11 cellular contexts compared by ENCODE assay signal in the genomic region with DNA sequence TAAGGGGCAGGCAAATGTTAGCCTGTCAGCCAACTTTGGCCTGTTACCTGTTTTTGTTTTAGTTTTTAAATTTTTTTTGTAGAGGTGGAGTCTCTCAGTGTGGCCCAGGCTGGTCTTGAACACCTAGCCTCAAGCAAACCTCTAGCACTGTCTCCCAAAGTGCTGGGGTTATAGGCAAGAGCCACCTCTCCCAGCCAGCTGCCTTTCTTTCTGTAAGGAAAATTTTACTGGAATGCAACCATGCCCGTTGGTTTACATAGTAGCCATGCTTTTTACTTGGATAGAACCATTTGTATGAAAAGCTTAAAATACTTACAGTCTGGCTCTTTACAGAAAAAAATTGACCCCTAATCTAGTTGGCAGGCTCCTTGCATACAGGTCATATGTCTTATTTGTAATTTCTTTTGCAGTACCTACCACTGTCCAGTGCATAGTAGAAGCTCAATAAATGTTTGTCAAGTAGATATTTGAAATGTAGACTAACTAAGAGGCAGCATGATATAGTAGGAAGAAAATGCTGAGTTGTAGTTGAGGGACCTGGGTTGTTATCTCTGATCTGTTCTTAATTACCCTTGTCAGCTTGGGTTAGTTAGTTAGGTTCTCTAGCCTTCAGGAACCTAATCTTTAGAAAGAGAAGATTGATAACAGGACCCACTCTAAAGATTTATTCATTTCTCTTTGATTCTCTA. TPM values are rescaled to one million over a fixed set of nuclear protein-coding genes. Genes with fewer than 3 reads are reported as not detected.
DNase-seq lines count a peak whose midpoint lies in the region; ATAC-seq and TF ChIP-seq lines count a peak whose summit lies in the region.
"Had no signal": no experiment of that assay in that cellular context is flagged by ENCODE, and none has a peak within 500 bp of the region (broad histone marks: within the 10 kb centered on the region; RNA-seq: fewer than 3 reads in every experiment).

No MANE protein-coding gene starts in this region.

- no peaks in the 10 kb centered on the region for H3K27me3 Mint-ChIP-seq in naive thymus-derived CD8-positive, alpha-beta T cell
- peaks cover 6% of the 10 kb centered on the region for H3K27me3 Mint-ChIP-seq in endothelial cell (ENCODE audit: unreplicated experiment)

- POLR2A ChIA-PET in HEK293 (lab: Yijun Ruan, JAX), result interaction anchor here (0.7 to 4.6 kb wide), 3 partner anchors 17 to 66 kb away, joined by 3 to 17 read pairs (median 3); partner anchors contain the start of gene SLC35E3
- POLR2A ChIA-PET in naive thymus-derived CD8-positive, alpha-beta T cell (lab: Charles Lee), result interaction anchor here (1.1 kb wide), 1 partner anchor 9 kb away, joined by 5 read pairs; no protein-coding TSS in a partner anchor

- H3K4me2 ChIP-seq in BLaER1, result peak overlapping the region; percentile 87

- H3K4me1 ChIP-seq in BLaER1 (peaks cover 38% of the 10 kb centered on the region), HEK293 (ENCODE audit: control insufficient read depth, insufficient read depth, low read length) (0 out of 2 replicates have a peak, but pooled peaks cover 11% of the 10 kb centered on the region)

- peaks cover 81% of the 10 kb centered on the region for H4K20me1 ChIP-seq in BLaER1

- DNase-seq in astrocyte of the cerebellum (ENCODE audit: low read depth) (no peak), endothelial cell (ENCODE audit: low spot score) (no peak)
- no peak for DNase-seq in naive thymus-derived CD8-positive, alpha-beta T cell
- DNase-seq: DMS79 treated with DMSO at 0.1 percent for 48 hours; left colon; stimulated activated CD4-positive, alpha-beta T cell treated with anti-CD3 and anti-CD28 coated beads, Interleukin-12 subunit alpha, Interleukin-12 subunit beta, amount 100 ng/mL, for 4 hours had no signal

- peaks cover 5 to 72% (median 9%) of the 10 kb centered on the region in 3 donors for H3K36me3 Mint-ChIP-seq in naive thymus-derived CD8-positive, alpha-beta T cell
- peaks cover 18% of the 10 kb centered on the region for H3K36me3 Mint-ChIP-seq in endothelial cell (ENCODE audit: low read depth, unreplicated experiment)

- H3K27ac Mint-ChIP-seq in naive thymus-derived CD8-positive, alpha-beta T cell, result peak overlapping the region in 9 of 10 donors; percentile 1 to 66 (median 49)
- H3K27ac Mint-ChIP-seq in endothelial cell (ENCODE audit: unreplicated experiment), result no peak overlapping the region

- H3K4me1 Mint-ChIP-seq in naive thymus-derived CD8-positive, alpha-beta T cell, result peaks cover 11 to 63% (median 41%) of the 10 kb centered on the region in 4 donors
- H3K4me1 Mint-ChIP-seq in endothelial cell (ENCODE audit: unreplicated experiment), result peaks cover 20% of the 10 kb centered on the region

- in situ Hi-C loops in astrocyte of the cerebellum (cut with HindIII; ENCODE audit: low sequenced_read_pairs), result no loop called here

- no peaks in the 10 kb centered on the region for H3K27me3 ChIP-seq in BLaER1

- CTCF ChIA-PET in HEK293 (lab: Yijun Ruan, JAX), result interaction anchor here (0.6 to 1.9 kb wide), 6 partner anchors 17 to 517 kb away, joined by 3 to 7 read pairs (median 3); no protein-coding TSS in a partner anchor

- H3K9me3 ChIP-seq in BLaER1 (0 out of 2 replicates have a peak, but pooled peaks cover 5% of the 10 kb centered on the region), HEK293 (ENCODE audit: control insufficient read depth, insufficient read depth, low read depth, low read length) (no peaks in the 10 kb centered on the region)

- H3K4me3 ChIP-seq in BLaER1 (peak overlapping the region; percentile 85), HEK293 (ENCODE audit: low read depth, low read length) (peak overlapping the region; percentile 97), astrocyte of the cerebellum (ENCODE audit: low read depth, low read length) (peak overlapping the region; percentile 3)

- H3K36me3 ChIP-seq in BLaER1 (peaks cover 80% of the 10 kb centered on the region), HEK293 (ENCODE audit: control insufficient read depth in 2 of 2, insufficient read depth in 1 of 2, low read length in 2 of 2) (peaks cover 77 to 81% of the 10 kb centered on the region in 2 experiments)

- H3K27ac ChIP-seq in BLaER1 (peak overlapping the region; percentile 100), HEK293 (ENCODE audit: extremely low read depth, low read depth, low read length) (peak overlapping the region; percentile 34; the same call in 1 of the 2 replicates)

- H3K9me3 Mint-ChIP-seq in naive thymus-derived CD8-positive, alpha-beta T cell, result no peaks in the 10 kb centered on the region
- H3K9me3 Mint-ChIP-seq in endothelial cell (ENCODE audit: unreplicated experiment), result no peaks in the 10 kb centered on the region

- H3K4me3 Mint-ChIP-seq in naive thymus-derived CD8-positive, alpha-beta T cell, result peak overlapping the region in 4 of 10 donors; percentile 12 to 34 (median 26)
- H3K4me3 Mint-ChIP-seq in endothelial cell (ENCODE audit: unreplicated experiment), result no peak overlapping the region

- peak overlapping the region; percentile 100 for H3K9ac ChIP-seq in BLaER1

- TF ChIP-seq CTCF in HEK293 (tag by site-specific recombination; IDR thresholded peaks at IDR 0.05) (no peak), astrocyte of the cerebellum (IDR thresholded peaks at IDR 0.05; ENCODE audit: low read depth, low read length, missing control alignments) (no peak), endothelial cell (IDR thresholded peaks at IDR 0.05; ENCODE audit: unreplicated experiment) (no peak)

- ATAC-seq in naive thymus-derived CD8-positive, alpha-beta T cell, result no peak
- ATAC-seq in HG03139 (IDR thresholded peaks at IDR 0.05; ENCODE audit: unreplicated experiment) (no peak), GM19351 (IDR thresholded peaks at IDR 0.05; ENCODE audit: unreplicated experiment) (no peak), GM21367 (IDR thresholded peaks at IDR 0.05; ENCODE audit: unreplicated experiment) (no peak)
- ATAC-seq: left colon had no signal

TF ChIP-seq in HEK293, 187 proteins besides CTCF, POLR2A, EP300 and RAD21:
- TF ChIP-seq ZNF239 (tag by site-specific recombination; IDR thresholded peaks at IDR 0.05), result no peak
- no peak for TF ChIP-seq TRIM28 (IDR thresholded peaks at IDR 0.05; ENCODE audit: borderline replicate concordance, low read length)
- no peak for TF ChIP-seq ZNF629 (tag by site-specific recombination; IDR thresholded peaks at IDR 0.05)
- peak; percentile 89 for TF ChIP-seq ZNF664 (tag by site-specific recombination; IDR thresholded peaks at IDR 0.05)
- no peak for TF ChIP-seq YY2 (tag by site-specific recombination; IDR thresholded peaks at IDR 0.05)

RNA-seq across cellular contexts. Expression of gene MDM2, which starts 4.7 kb away (rescaled TPM):
- total RNA-seq in naive thymus-derived CD8-positive, alpha-beta T cell, result 10 to 100 TPM; 85.1 to 90.4 TPM
- 10 to 100 TPM in 2 of 3 donors, 1 to 10 TPM in 1; 7.6 to 17.9 (median 12.8) TPM for polyA plus RNA-seq in naive thymus-derived CD8-positive, alpha-beta T cell
- 113 TPM for total RNA-seq in endothelial cell (ENCODE audit: unreplicated experiment)

Comparison
In these comparisons a context has a peak if more than half of its experiments do, and no peak if none do; other contexts are left out.
1. H3K4me3 ChIP-seq: peak in every context shown above with its lines; median percentile 97 in HEK293; 85 in BLaER1; 3 in astrocyte of the cerebellum.